Comparison of ENCODE assay signal across 11 cellular contexts in the genomic region with DNA sequence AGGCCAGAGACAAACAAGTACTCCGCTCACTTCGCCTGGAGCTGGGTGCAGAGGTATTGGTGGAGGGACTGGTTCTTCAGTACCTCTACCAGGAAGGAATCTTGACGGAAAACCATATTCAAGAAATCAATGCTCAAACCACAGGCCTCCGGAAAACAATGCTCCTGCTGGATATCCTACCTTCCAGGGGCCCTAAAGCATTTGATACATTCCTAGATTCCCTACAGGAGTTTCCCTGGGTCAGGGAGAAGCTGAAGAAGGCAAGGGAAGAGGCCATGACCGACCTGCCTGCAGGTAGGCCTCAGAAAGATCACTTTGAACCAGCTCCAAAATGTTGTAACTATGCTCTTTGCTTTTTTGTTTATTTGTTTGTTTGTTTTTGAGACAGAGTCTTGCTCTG. TPM values are rescaled to one million over a fixed set of nuclear protein-coding genes. Genes with fewer than 3 reads are reported as not detected.
DNase-seq lines count a peak whose midpoint lies in the region; ATAC-seq and TF ChIP-seq lines count a peak whose summit lies in the region.
"Had no signal": no experiment of that assay in that cellular context is flagged by ENCODE, and none has a peak within 500 bp of the region (broad histone marks: within the 10 kb centered on the region; RNA-seq: fewer than 3 reads in every experiment).

No MANE protein-coding gene starts in this region.

- H3K4me3 Mint-ChIP-seq in activated CD8-positive, alpha-beta T cell treated with anti-CD3 and anti-CD28 coated beads, Interleukin-2, amount 10 ng/mL, durations not matched to agents 7 days and 5 days: peak overlapping the region; percentile 92

- no peak for TF ChIP-seq POLR2A in right lobe of liver (IDR thresholded peaks at IDR 0.05)
- no peak for TF ChIP-seq POLR2A in uterus (IDR thresholded peaks at IDR 0.05)

- no peak for TF ChIP-seq CTCF in right atrium auricular region (IDR thresholded peaks at IDR 0.05)
- no peak for TF ChIP-seq CTCF in right lobe of liver (IDR thresholded peaks at IDR 0.05)
- TF ChIP-seq CTCF in uterus (IDR thresholded peaks at IDR 0.05): no peak
- no peak for TF ChIP-seq CTCF in left lung (IDR thresholded peaks at IDR 0.05)

- intact Hi-C loops in cardiac septum (cut with DNase I): loop anchor here (2.0 to 10.0 kb wide), 6 partner anchors 64 to 424 kb away; no protein-coding TSS in a partner anchor
- intact Hi-C loops in right lobe of liver (cut with DNase I): loop anchor here (5.0 to 10.0 kb wide), 2 partner anchors 104 to 106 kb away; partner anchors contain the start of gene SOCS2 (in 2 of the 2)
- intact Hi-C loops in uterus (cut with DNase I; ENCODE audit: low total_unique reads): loop anchor here (5.0 kb wide), 1 partner anchor 106 kb away; the partner anchor contains the start of gene SOCS2
- intact Hi-C loops in left lung (cut with DNase I): loop anchor here in 1 of 2 donors (5.0 kb wide), 1 partner anchor 106 kb away; the partner anchor contains the start of gene SOCS2

- POLR2A ChIA-PET in activated CD8-positive, alpha-beta T cell treated with anti-CD3 and anti-CD28 coated beads, Interleukin-2, amount 10 ng/mL, durations not matched to agents 7 days and 5 days (lab: Charles Lee): no interaction called here

- H3K36me3 ChIP-seq in right atrium auricular region (no peaks in the 10 kb centered on the region), right lobe of liver (no peaks in the 10 kb centered on the region), uterus (no peaks in the 10 kb centered on the region), left lung (no peaks in the 10 kb centered on the region)

- CTCF ChIA-PET in activated CD8-positive, alpha-beta T cell treated with anti-CD3 and anti-CD28 coated beads, Interleukin-2, amount 10 ng/mL, durations not matched to agents 7 days and 5 days (lab: Charles Lee): interaction anchor here (1.3 to 2.4 kb wide), 2 partner anchors 110 to 423 kb away, joined by 4 to 14 read pairs; no protein-coding TSS in a partner anchor

- H3K27me3 ChIP-seq in right atrium auricular region: no peaks in the 10 kb centered on the region
- no peaks in the 10 kb centered on the region for H3K27me3 ChIP-seq in right lobe of liver
- no peaks in the 10 kb centered on the region for H3K27me3 ChIP-seq in uterus
- no peaks in the 10 kb centered on the region for H3K27me3 ChIP-seq in left lung

- H3K9me3 ChIP-seq in right atrium auricular region (no peaks in the 10 kb centered on the region), right lobe of liver (no peaks in the 10 kb centered on the region), uterus (no peaks in the 10 kb centered on the region), left lung (no peaks in the 10 kb centered on the region)

- peaks cover 13% of the 10 kb centered on the region for H3K36me3 Mint-ChIP-seq in activated CD8-positive, alpha-beta T cell treated with anti-CD3 and anti-CD28 coated beads, Interleukin-2, amount 10 ng/mL, durations not matched to agents 7 days and 5 days (ENCODE audit: low read depth)

- ATAC-seq in activated CD8-positive, alpha-beta T cell treated with anti-CD3 and anti-CD28 coated beads, Interleukin-2, amount 10 ng/mL, durations not matched to agents 7 days and 5 days: no peak
- ATAC-seq in right lobe of liver (no peak), HG02885 (IDR thresholded peaks at IDR 0.05; ENCODE audit: poor library complexity, unreplicated experiment) (no peak), left lung (no peak)

- peaks cover 30% of the 10 kb centered on the region for H3K4me1 Mint-ChIP-seq in activated CD8-positive, alpha-beta T cell treated with anti-CD3 and anti-CD28 coated beads, Interleukin-2, amount 10 ng/mL, durations not matched to agents 7 days and 5 days (ENCODE audit: low read depth)

- H3K27me3 Mint-ChIP-seq in activated CD8-positive, alpha-beta T cell treated with anti-CD3 and anti-CD28 coated beads, Interleukin-2, amount 10 ng/mL, durations not matched to agents 7 days and 5 days (ENCODE audit: low read depth): peaks cover 4% of the 10 kb centered on the region

- H3K4me1 ChIP-seq in right atrium auricular region (peaks cover 0 to 58% of the 10 kb centered on the region in 2 donors), right lobe of liver (peaks cover 0 to 29% (median 9%) of the 10 kb centered on the region in 4 donors), uterus (peaks cover 5 to 9% of the 10 kb centered on the region in 2 donors), left lung (peaks cover 10 to 22% of the 10 kb centered on the region in 2 donors)

- no peak for DNase-seq in right atrium auricular region (ENCODE audit: low spot score)
- no peak for DNase-seq in cardiac septum (ENCODE audit: low spot score)
- DNase-seq in activated CD8-positive, alpha-beta T cell treated with anti-CD3 and anti-CD28 coated beads, Interleukin-2, amount 10 ng/mL, durations not matched to agents 7 days and 5 days: no peak
- no peak for DNase-seq in right lobe of liver
- DNase-seq in uterus: no peak
- DNase-seq in Ammon's horn (ENCODE audit: low spot score): no peak
- no peak for DNase-seq in left lung
- DNase-seq: effector CD4-positive, alpha-beta T cell; hippocampal formation; NCI-H2171 treated with DMSO at 0.1 percent for 48 hours had no signal

- no peak overlapping the region for H3K4me3 ChIP-seq in right atrium auricular region
- no peak overlapping the region for H3K4me3 ChIP-seq in right lobe of liver
- no peak overlapping the region for H3K4me3 ChIP-seq in uterus
- H3K4me3 ChIP-seq in left lung: no peak overlapping the region

- peak overlapping the region; percentile 99 for H3K27ac Mint-ChIP-seq in activated CD8-positive, alpha-beta T cell treated with anti-CD3 and anti-CD28 coated beads, Interleukin-2, amount 10 ng/mL, durations not matched to agents 7 days and 5 days

- H3K27ac ChIP-seq in right atrium auricular region (peak overlapping the region; percentile 92 to 97), right lobe of liver (peak overlapping the region in 2 of 3 donors; percentile 96 to 99), uterus (peak overlapping the region; percentile 98 to 99), left lung (no peak overlapping the region)

- no peaks in the 10 kb centered on the region for H3K9me3 Mint-ChIP-seq in activated CD8-positive, alpha-beta T cell treated with anti-CD3 and anti-CD28 coated beads, Interleukin-2, amount 10 ng/mL, durations not matched to agents 7 days and 5 days (ENCODE audit: insufficient read depth)

- WGBS in right lobe of liver (ENCODE audit: insufficient coverage, low coverage, low lambda C conversion rate, missing lambda C conversion rate): 58% methylated on average over 4 of the region's 5 CpGs

RNA-seq across cellular contexts. Expression of gene CRADD, which starts 1.6 kb away (rescaled TPM):
- total RNA-seq in right atrium auricular region: 10 to 100 TPM; 56.1 to 94.8 TPM
- 50.8 TPM for total RNA-seq in cardiac septum
- total RNA-seq in activated CD8-positive, alpha-beta T cell treated with anti-CD3 and anti-CD28 coated beads, Interleukin-2, amount 10 ng/mL, durations not matched to agents 7 days and 5 days: 10 to 100 TPM; 10.8 to 14.6 TPM
- 10 to 100 TPM; 17.2 to 65.3 (median 30.8) TPM for total RNA-seq in right lobe of liver
- total RNA-seq in uterus: 100 to 1,000 TPM in 1 of 4 donors, 10 to 100 TPM in 3; 26.4 to 105 (median 49.2) TPM
- 10 to 100 TPM; 13.0 to 21.4 TPM for total RNA-seq in left lung

Comparison
In these comparisons a context has a peak if more than half of its experiments do, and no peak if none do; other contexts are left out.
1. H3K27ac ChIP-seq: peak in right atrium auricular region (2 of 2), right lobe of liver (2 of 3) and uterus (2 of 2); none in left lung (0 of 2).